Comparison of ENCODE assay signal across 8 cellular contexts in the genomic region with DNA sequence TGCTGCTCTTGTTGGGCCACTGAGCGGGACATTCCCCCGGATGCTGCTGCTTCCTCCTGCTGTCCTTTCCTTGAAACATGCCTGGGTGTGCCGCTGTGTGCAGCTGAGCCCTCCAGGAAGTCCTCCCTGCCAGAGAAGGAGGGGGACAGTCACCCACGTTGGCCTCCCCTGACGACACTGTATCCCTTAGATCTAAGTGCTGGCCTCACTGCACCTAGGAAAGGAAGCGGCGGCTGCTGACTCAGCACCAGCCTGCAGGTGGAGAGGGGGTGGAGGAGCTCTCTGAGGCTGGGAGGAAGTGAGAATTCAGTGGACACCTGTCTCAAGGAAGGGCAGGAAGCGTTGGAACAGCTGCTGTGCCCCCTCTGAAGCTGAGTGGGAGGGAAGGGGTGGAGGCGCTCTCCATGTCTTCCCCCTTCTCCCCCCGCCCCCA.
A peak's percentile ranks its signal among the peaks of the same experiment; 100 is the strongest.
DNase-seq lines count a peak whose midpoint lies in the region; ATAC-seq and TF ChIP-seq lines count a peak whose summit lies in the region.

No MANE protein-coding gene starts in this region.

- H3K27ac ChIP-seq in foreskin keratinocyte: no peak overlapping the region

- H3K27me3 ChIP-seq in foreskin keratinocyte: no peaks in the 10 kb centered on the region

- ATAC-seq in GM19452 (IDR thresholded peaks at IDR 0.05; ENCODE audit: unreplicated experiment): peak; percentile 86
- peak; percentile 75 for ATAC-seq in HG03460 (IDR thresholded peaks at IDR 0.05; ENCODE audit: unreplicated experiment)
- ATAC-seq in foreskin keratinocyte: peak; percentile 85

- DNase-seq in DMS153 (lab: John Stamatoyannopoulos, UW) (peak; percentile 84), foreskin keratinocyte (peak in 1 of 2 donors; percentile 56), middle frontal gyrus (ENCODE audit: extremely low spot score, low spot score) (no peak), medulla oblongata (ENCODE audit: extremely low spot score) (no peak)
- peak; percentile 49 for DNase-seq in activated CD4-positive, CD25-positive, alpha-beta regulatory T cell treated with anti-CD3 and anti-CD28 coated beads, Interleukin-2, amount 50 U/mL, for 72 hours
- peak; percentile 27 to 56 for DNase-seq in stimulated activated CD4-positive, alpha-beta T cell treated with anti-CD3 and anti-CD28 coated beads, Interleukin-4, amount 100 ng/mL, for 4 hours

- no peak for TF ChIP-seq CTCF in foreskin keratinocyte (conservative IDR thresholded peaks at IDR 0.05)

- no peaks in the 10 kb centered on the region for H3K4me1 ChIP-seq in foreskin keratinocyte

Comparison
In these comparisons a context has a peak if more than half of its experiments do, and no peak if none do; other contexts are left out.
1. DNase-seq: peak in DMS153 (single experiment), activated CD4-positive, CD25-positive, alpha-beta regulatory T cell treated with anti-CD3 and anti-CD28 coated beads, Interleukin-2, amount 50 U/mL, for 72 hours (single experiment) and stimulated activated CD4-positive, alpha-beta T cell treated with anti-CD3 and anti-CD28 coated beads, Interleukin-4, amount 100 ng/mL, for 4 hours (2 of 2); none in middle frontal gyrus (single experiment) and medulla oblongata (single experiment).
2. Peak in every context shown above with its lines, with median percentiles within 50 percentile points of each other: ATAC-seq.